Comparison of ENCODE assay signal across 17 cellular contexts in the genomic region with DNA sequence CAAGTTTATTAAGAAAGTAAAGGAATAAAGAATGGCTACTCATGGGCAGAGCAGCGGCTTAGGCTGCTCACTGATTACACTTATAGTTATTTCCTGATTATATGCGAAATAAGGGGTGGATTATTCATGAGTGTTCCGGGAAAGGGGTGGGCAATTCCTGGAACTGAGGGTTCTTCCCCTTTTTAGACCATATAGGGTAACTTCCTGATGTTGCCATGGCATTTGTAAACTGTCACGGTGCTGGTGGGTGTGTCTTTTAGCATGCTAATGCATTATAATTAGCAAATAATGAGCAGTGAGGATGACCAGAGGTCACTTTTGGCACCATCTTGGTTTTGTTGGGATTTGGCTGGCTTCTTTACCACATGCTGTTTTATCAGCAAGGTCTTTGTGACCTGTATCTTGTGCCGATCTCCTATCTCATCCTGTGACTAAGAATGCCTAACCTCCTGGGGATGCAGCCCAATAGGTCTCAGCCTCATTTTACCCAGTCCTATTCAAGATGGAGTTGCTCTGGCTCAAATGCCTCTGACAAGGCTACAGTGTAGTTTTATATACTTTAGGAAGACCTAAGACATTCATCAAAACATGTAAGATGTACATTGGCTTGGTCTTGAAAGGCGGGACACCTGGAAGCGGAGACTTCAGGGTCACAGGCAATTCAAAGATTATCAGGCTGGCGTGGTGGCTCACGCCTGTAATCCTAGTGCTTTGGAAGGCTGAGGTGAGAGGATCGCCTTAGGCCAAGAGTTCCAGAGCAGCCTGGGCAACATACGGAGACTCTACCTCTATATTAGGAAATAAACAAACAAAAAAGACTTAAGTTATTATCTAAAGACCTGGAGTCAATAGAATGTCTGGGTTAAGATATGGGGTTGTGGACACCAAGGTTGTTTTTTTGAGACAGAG. TPM values are rescaled to one million over a fixed set of nuclear protein-coding genes. Genes with fewer than 3 reads are reported as not detected.
DNase-seq lines count a peak whose midpoint lies in the region; TF ChIP-seq lines count a peak whose summit lies in the region.
"Had no signal": no experiment of that assay in that cellular context is flagged by ENCODE, and none has a peak within 500 bp of the region (broad histone marks: within the 10 kb centered on the region; RNA-seq: fewer than 3 reads in every experiment).

No MANE protein-coding gene starts in this region.

- CTCF ChIA-PET in activated naive CD4-positive, alpha-beta T cell treated with anti-CD3 and anti-CD28 coated beads, Interleukin-2, amount 10 ng/mL, durations not matched to agents 7 days and 5 days (lab: Charles Lee) = no interaction called here

- no peak for TF ChIP-seq CTCF in tibial artery (IDR thresholded peaks at IDR 0.05)

- H3K27me3 Mint-ChIP-seq in activated naive CD4-positive, alpha-beta T cell treated with anti-CD3 and anti-CD28 coated beads, Interleukin-2, amount 10 ng/mL, durations not matched to agents 7 days and 5 days = peaks cover 5% of the 10 kb centered on the region

- no peak overlapping the region for H3K4me3 Mint-ChIP-seq in activated naive CD4-positive, alpha-beta T cell treated with anti-CD3 and anti-CD28 coated beads, Interleukin-2, amount 10 ng/mL, durations not matched to agents 7 days and 5 days
- H3K4me3 Mint-ChIP-seq: activated CD8-positive, alpha-beta memory T cell treated with anti-CD3 and anti-CD28 coated beads, Interleukin-2, amount 10 ng/mL, durations not matched to agents 7 days and 5 days had no signal

- H3K9me3 Mint-ChIP-seq in activated naive CD4-positive, alpha-beta T cell treated with anti-CD3 and anti-CD28 coated beads, Interleukin-2, amount 10 ng/mL, durations not matched to agents 7 days and 5 days = no peaks in the 10 kb centered on the region

- peaks cover 0 to 24% (median 16%) of the 10 kb centered on the region in 4 donors for H3K4me1 ChIP-seq in tibial artery

- H3K36me3 ChIP-seq in tibial artery = no peaks in the 10 kb centered on the region

- H3K27ac ChIP-seq in tibial artery = no peak overlapping the region
- H3K27ac ChIP-seq: body of pancreas, foreskin keratinocyte had no signal

- intact Hi-C loops in tibial artery (cut with DNase I; ENCODE audit: low total_unique reads) = no loop called here

- peak; percentile 33 for DNase-seq in activated naive CD4-positive, alpha-beta T cell treated with anti-CD3 and anti-CD28 coated beads, Interleukin-2, amount 10 ng/mL, durations not matched to agents 7 days and 5 days
- no peak for DNase-seq in activated naive CD4-positive, alpha-beta T cell (lab: John Stamatoyannopoulos, UW)
- DNase-seq in OCI-M1 (lab: John Stamatoyannopoulos, UW) (peak; percentile 92), dermis blood vessel endothelial cell (peak; percentile 10), tibial artery (no peak), COLO829 (ENCODE audit: low spot score) (no peak), NCI-H146 (lab: John Stamatoyannopoulos, UW) (no peak)
- peak; percentile 14 for DNase-seq in stimulated activated CD4-positive, alpha-beta T cell treated with anti-CD3 and anti-CD28 coated beads, Interleukin-4, amount 100 ng/mL, for 24 hours
- DNase-seq: activated CD8-positive, alpha-beta memory T cell treated with anti-CD3 and anti-CD28 coated beads, Interleukin-2, amount 10 ng/mL, durations not matched to agents 7 days and 5 days; activated gamma-delta T cell treated with Interleukin-2 at 50 U/mL for 16 hours; foreskin keratinocyte; kidney glomerular epithelial cell; NCI-H2029; NCI-H446 treated with DMSO at 0.1 percent for 48 hours; NK-92 treated with Interleukin-12 subunit alpha and Interleukin-12 subunit beta, amount 100 ng/mL, for 24 hours; retina had no signal

- no peak overlapping the region for H3K4me3 ChIP-seq in tibial artery
- H3K4me3 ChIP-seq: body of pancreas had no signal

- H3K27me3 ChIP-seq in tibial artery = no peaks in the 10 kb centered on the region
- H3K27me3 ChIP-seq: body of pancreas had no signal

- H3K9me3 ChIP-seq in tibial artery = no peaks in the 10 kb centered on the region
- H3K9me3 ChIP-seq: body of pancreas had no signal

- H3K36me3 Mint-ChIP-seq in activated naive CD4-positive, alpha-beta T cell treated with anti-CD3 and anti-CD28 coated beads, Interleukin-2, amount 10 ng/mL, durations not matched to agents 7 days and 5 days = peaks cover 5% of the 10 kb centered on the region
- H3K36me3 Mint-ChIP-seq: activated CD8-positive, alpha-beta memory T cell treated with anti-CD3 and anti-CD28 coated beads, Interleukin-2, amount 10 ng/mL, durations not matched to agents 7 days and 5 days had no signal

- peaks cover 24% of the 10 kb centered on the region for H3K4me1 Mint-ChIP-seq in activated naive CD4-positive, alpha-beta T cell treated with anti-CD3 and anti-CD28 coated beads, Interleukin-2, amount 10 ng/mL, durations not matched to agents 7 days and 5 days

- no peak overlapping the region for H3K27ac Mint-ChIP-seq in activated naive CD4-positive, alpha-beta T cell treated with anti-CD3 and anti-CD28 coated beads, Interleukin-2, amount 10 ng/mL, durations not matched to agents 7 days and 5 days
- H3K27ac Mint-ChIP-seq: activated CD8-positive, alpha-beta memory T cell treated with anti-CD3 and anti-CD28 coated beads, Interleukin-2, amount 10 ng/mL, durations not matched to agents 7 days and 5 days had no signal

RNA-seq across cellular contexts. Expression of a gene that starts 3.2 kb away (rescaled TPM):
- 63.8 and 79.3 TPM in 2 replicates for total RNA-seq in dermis blood vessel endothelial cell

RNA-seq across cellular contexts. Expression of a gene that starts 50.8 kb away (rescaled TPM):
- 128 and 161 TPM in 2 replicates for total RNA-seq in dermis blood vessel endothelial cell

Comparison
In these comparisons a context has a peak if more than half of its experiments do, and no peak if none do; other contexts are left out.
1. DNase-seq: peak in activated naive CD4-positive, alpha-beta T cell treated with anti-CD3 and anti-CD28 coated beads, Interleukin-2, amount 10 ng/mL, durations not matched to agents 7 days and 5 days (single experiment), OCI-M1 (single experiment), dermis blood vessel endothelial cell (single experiment) and stimulated activated CD4-positive, alpha-beta T cell treated with anti-CD3 and anti-CD28 coated beads, Interleukin-4, amount 100 ng/mL, for 24 hours (single experiment); none in activated naive CD4-positive, alpha-beta T cell (0 of 4), tibial artery (0 of 2), COLO829 (single experiment) and NCI-H146 (single experiment).